6 cellular contexts compared by ENCODE assay signal in the genomic region with DNA sequence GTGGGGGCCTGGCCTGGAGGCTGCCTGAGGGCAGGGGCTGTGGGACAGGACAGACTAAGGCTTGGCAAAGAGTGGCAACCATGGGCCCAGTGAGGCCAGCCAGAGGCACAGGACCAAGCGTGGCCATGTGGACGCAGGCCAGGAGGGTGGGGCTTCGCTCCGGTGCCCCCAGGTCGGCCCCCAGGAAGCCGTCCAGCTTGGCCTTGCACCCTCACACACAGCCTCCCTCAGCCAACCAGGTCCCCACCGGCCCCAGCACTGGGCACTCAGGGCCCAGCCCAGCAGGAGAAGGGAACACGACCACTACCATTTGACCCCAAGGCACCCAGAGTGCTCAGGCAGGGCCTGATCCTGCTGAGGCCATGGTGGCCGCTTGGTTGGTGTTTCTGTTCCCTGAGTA.
"Had no signal": no experiment of that assay in that cellular context is flagged by ENCODE, and none has a peak within 500 bp of the region (broad histone marks: within the 10 kb centered on the region; RNA-seq: fewer than 3 reads in every experiment).

No MANE protein-coding gene starts in this region.

- DNase-seq: H9, HCEC 1CT, KBM-7 had no signal

- ATAC-seq: GM23338 had no signal

- H3K4me3 ChIP-seq: GM23338 had no signal

- H3K4me2 ChIP-seq: GM23338, KMS-11 had no signal

- H3K9ac ChIP-seq: KMS-11 had no signal

- H3K27ac ChIP-seq: HL-60, KMS-11 had no signal

- H2AFZ ChIP-seq: GM23338 had no signal
